8 cellular contexts compared by ENCODE assay signal in genomic region chr22:20019661-20020532, GRCh38. TPM values are rescaled to one million over a fixed set of nuclear protein-coding genes. Genes with fewer than 3 reads are reported as not detected.
A peak's percentile ranks its signal among the peaks of the same experiment; 100 is the strongest.
DNase-seq lines count a peak whose midpoint lies in the region; ATAC-seq and TF ChIP-seq lines count a peak whose summit lies in the region.

No MANE protein-coding gene starts in this region.

- no peaks in the 10 kb centered on the region for H3K9me3 Mint-ChIP-seq in CD4-positive, alpha-beta T cell

- H3K36me3 ChIP-seq in Panc1 (ENCODE audit: control insufficient read depth, insufficient read depth, low read length) (no peaks in the 10 kb centered on the region; the same call in 1 of the 2 replicates), esophagus squamous epithelium (peaks cover 0 to 5% (median 0%) of the 10 kb centered on the region in 3 donors), trophoblast cell (ENCODE audit: control insufficient read depth in 1 of 2, insufficient read depth in 2 of 2, low read length in 2 of 2) (peaks cover 0 to 2% of the 10 kb centered on the region in 2 experiments)

- H3K4me3 ChIP-seq in Panc1 (ENCODE audit: low read depth in 2 of 2, low read length in 2 of 2) (peak overlapping the region; percentile 61 to 81; a peak in 3 of 4 replicates), esophagus squamous epithelium (peak overlapping the region; percentile 66 to 85 (median 73)), trophoblast cell (ENCODE audit: low read depth, low read length) (no peak overlapping the region)

- H2BK12ac ChIP-seq in trophoblast cell (ENCODE audit: low read length) = no peak overlapping the region

- H3K27me3 ChIP-seq in CD4-positive, alpha-beta T cell (ENCODE audit: control insufficient read depth, insufficient read depth, low read length) = no peaks in the 10 kb centered on the region
- no peaks in the 10 kb centered on the region for H3K27me3 ChIP-seq in Panc1 (ENCODE audit: control insufficient read depth, insufficient read depth, low read length)
- H3K27me3 ChIP-seq in esophagus squamous epithelium = peaks cover 0 to 32% (median 0%) of the 10 kb centered on the region in 4 donors
- peaks cover 15% of the 10 kb centered on the region for H3K27me3 ChIP-seq in trophoblast cell (ENCODE audit: insufficient read depth, low read length)

- no peak overlapping the region for H3K9ac ChIP-seq in trophoblast cell (ENCODE audit: low read length)

- no peaks in the 10 kb centered on the region for H3K9me3 ChIP-seq in CD4-positive, alpha-beta T cell (ENCODE audit: control insufficient read depth, low read length)
- H3K9me3 ChIP-seq in Panc1 (ENCODE audit: control insufficient read depth, insufficient read depth, low read depth, low read length) (no peaks in the 10 kb centered on the region), esophagus squamous epithelium (no peaks in the 10 kb centered on the region), trophoblast cell (ENCODE audit: insufficient read depth, low read depth, low read length) (peaks cover 5% of the 10 kb centered on the region)

- POLR2A ChIA-PET in CD4-positive, alpha-beta T cell (lab: Charles Lee) = interaction anchor here (0.5 to 2.5 kb wide), 9 partner anchors 12 to 219 kb away, joined by 3 to 20 read pairs (median 4); partner anchors contain the start of genes COMT, RANBP1, TRMT2A and TXNRD2
- POLR2A ChIA-PET in Panc1 (lab: Charles Lee) = interaction anchor here (0.6 kb wide), 1 partner anchor 218 kb away, joined by 9 read pairs; no protein-coding TSS in a partner anchor

- H3K4me2 ChIP-seq in trophoblast cell (ENCODE audit: low read length) = no peak overlapping the region

- H3K14ac ChIP-seq in trophoblast cell (ENCODE audit: low read length) = no peak overlapping the region

- intact Hi-C loops in CD4-positive, alpha-beta T cell (cut with DNase I, micrococcal nuclease) = loop anchor here in 1 of 2 experiments (2.0 to 10.0 kb wide), 3 partner anchors 33 to 375 kb away; partner anchors contain the start of genes GNB1L, RTL10 and ZNF74
- intact Hi-C loops in Panc1 (cut with micrococcal nuclease; ENCODE audit: unreplicated experiment) (no loop called here), esophagus squamous epithelium (cut with DNase I) (loop anchor here (5.0 to 10.0 kb wide), 2 partner anchors 58 to 95 kb away; partner anchors contain the start of genes RANBP1 and TRMT2A)

- no peak for TF ChIP-seq CTCF in CD4-positive, alpha-beta T cell (IDR thresholded peaks at IDR 0.05)
- TF ChIP-seq CTCF in Panc1 (IDR thresholded peaks at IDR 0.05) (no peak), esophagus squamous epithelium (IDR thresholded peaks at IDR 0.05) (no peak)

- H2BK120ac ChIP-seq in trophoblast cell (ENCODE audit: insufficient read depth, low read length, poor library complexity) = no peak overlapping the region

- peaks cover 6% of the 10 kb centered on the region for H3K79me2 ChIP-seq in trophoblast cell (ENCODE audit: control insufficient read depth, insufficient read depth, low read length, poor library complexity)

- 86 to 92% methylated on average over 4 to 5 of the region's 8 CpGs for WGBS in esophagus squamous epithelium, 2 donors
- no CpG with 5 or more reads among the region's 8 CpGs for WGBS in trophoblast cell (ENCODE audit: extremely low coverage, insufficient coverage, insufficient read length)

- no TSS peak for BruUV-seq in Panc1 (replicated peaks; lab: Mats Ljungman, UMichigan)

- ATAC-seq in CD4-positive, alpha-beta T cell (ENCODE audit: poor library complexity) = no peak
- no peak for ATAC-seq in Panc1
- no peak for ATAC-seq in GM19467 (IDR thresholded peaks at IDR 0.05; ENCODE audit: unreplicated experiment)
- ATAC-seq in GM21723 (IDR thresholded peaks at IDR 0.05; ENCODE audit: unreplicated experiment) = no peak

- H4K12ac ChIP-seq in trophoblast cell (ENCODE audit: low read depth, low read length) = peak overlapping the region; percentile 93

- H3K27ac ChIP-seq in CD4-positive, alpha-beta T cell (ENCODE audit: low read depth, low read length) = no peak overlapping the region
- H3K27ac ChIP-seq in Panc1 (ENCODE audit: low read length) (peak overlapping the region; percentile 76), esophagus squamous epithelium (peak overlapping the region; percentile 77 to 92 (median 84)), trophoblast cell (ENCODE audit: low read depth, low read length) (no peak overlapping the region)

- DNase-seq in CD4-positive, alpha-beta T cell = no peak
- DNase-seq in Panc1 (ENCODE audit: low read depth, low spot score) (no peak), esophagus squamous epithelium (lab: John Stamatoyannopoulos, UW) (no peak), trophoblast cell (no peak), NCI-H2227 (lab: John Stamatoyannopoulos, UW; ENCODE audit: unreplicated experiment) (no peak), AG20443 (ENCODE audit: low spot score) (no peak)

- peak overlapping the region; percentile 72 for H2AK5ac ChIP-seq in trophoblast cell (ENCODE audit: low read length)

- peak overlapping the region; percentile 92 for H3K27ac Mint-ChIP-seq in CD4-positive, alpha-beta T cell

- H2BK5ac ChIP-seq in trophoblast cell (ENCODE audit: low read depth, low read length, poor library complexity) = no peak overlapping the region

- H3K27me3 Mint-ChIP-seq in CD4-positive, alpha-beta T cell = peaks cover 4% of the 10 kb centered on the region

- peaks cover 4% of the 10 kb centered on the region for H3K36me3 Mint-ChIP-seq in CD4-positive, alpha-beta T cell (ENCODE audit: low read depth)

- no peak overlapping the region for H3K4ac ChIP-seq in trophoblast cell (ENCODE audit: low read depth, low read length)

- CTCF ChIA-PET in CD4-positive, alpha-beta T cell (lab: Charles Lee) = no interaction called here
- CTCF ChIA-PET in Panc1 (lab: Charles Lee) = no interaction called here

- peak overlapping the region; percentile 71 for H4K91ac ChIP-seq in trophoblast cell (ENCODE audit: low read depth, low read length)

- H3K23ac ChIP-seq in trophoblast cell (ENCODE audit: low read length) = no peak overlapping the region

- no peak for TF ChIP-seq POLR2A in esophagus squamous epithelium (IDR thresholded peaks at IDR 0.05)

- in situ Hi-C loops in Panc1 (cut with HindIII; ENCODE audit: low pct_unique_long_range_greater_than_20kb, low sequenced_read_pairs) = no loop called here

- peaks cover 9% of the 10 kb centered on the region for H3K79me1 ChIP-seq in trophoblast cell (ENCODE audit: low read length)

- peaks cover 3% of the 10 kb centered on the region; the same call in 1 of the 2 replicates for H3K4me1 ChIP-seq in Panc1 (ENCODE audit: control insufficient read depth, insufficient read depth, low read length)
- H3K4me1 ChIP-seq in esophagus squamous epithelium = peaks cover 25 to 64% (median 27%) of the 10 kb centered on the region in 3 donors
- H3K4me1 ChIP-seq in trophoblast cell (ENCODE audit: control insufficient read depth in 1 of 2, insufficient read depth in 2 of 2, low read length in 2 of 2) = peaks cover 15% of the 10 kb centered on the region in 2 experiments

- H3K18ac ChIP-seq in trophoblast cell (ENCODE audit: low read length) = no peak overlapping the region

- peak overlapping the region; percentile 96 for H4K8ac ChIP-seq in trophoblast cell (ENCODE audit: low read depth, low read length)

- peak overlapping the region; percentile 92 for H3K4me3 Mint-ChIP-seq in CD4-positive, alpha-beta T cell

- H2AFZ ChIP-seq in trophoblast cell (ENCODE audit: insufficient read depth, low read length, poor library complexity) = peak overlapping the region; percentile 69

- H3K4me1 Mint-ChIP-seq in CD4-positive, alpha-beta T cell (ENCODE audit: low read depth) = peaks cover 46% of the 10 kb centered on the region

RNA-seq across cellular contexts. Expression of gene TANGO2, which starts 1.0 kb away (rescaled TPM):
- 10 to 100 TPM; 10.3 to 10.5 TPM for total RNA-seq in CD4-positive, alpha-beta T cell
- 32.2 TPM for total RNA-seq in Panc1 (2021; ENCODE audit: unreplicated experiment)
- 38.0 TPM for polyA plus RNA-seq in Panc1 (2012; ENCODE audit: insufficient read length)
- 10 to 100 TPM; 14.0 to 28.2 (median 17.6) TPM for total RNA-seq in esophagus squamous epithelium
- polyA plus RNA-seq in trophoblast cell (2013) = 13.5 and 14.9 TPM in 2 replicates

RNA-seq across cellular contexts. Expression of gene ARVCF, which starts 3.3 kb away (rescaled TPM):
- total RNA-seq in CD4-positive, alpha-beta T cell = 1 to 10 TPM; 2.2 to 2.5 TPM
- total RNA-seq in Panc1 (2021; ENCODE audit: unreplicated experiment) = 8.2 TPM
- polyA plus RNA-seq in Panc1 (2012; ENCODE audit: insufficient read length) = 11.1 TPM
- total RNA-seq in esophagus squamous epithelium = 10 to 100 TPM in 1 of 4 donors, 1 to 10 TPM in 3; 3.1 to 10.9 (median 7.1) TPM
- polyA plus RNA-seq in trophoblast cell (2013) = 5.7 and 5.9 TPM in 2 replicates

Comparison
In these comparisons a context has a peak if more than half of its experiments do, and no peak if none do; other contexts are left out.
1. H3K27ac ChIP-seq: peak in Panc1 (single experiment) and esophagus squamous epithelium (4 of 4); none in CD4-positive, alpha-beta T cell (single experiment) and trophoblast cell (single experiment).